In the genomic region with DNA sequence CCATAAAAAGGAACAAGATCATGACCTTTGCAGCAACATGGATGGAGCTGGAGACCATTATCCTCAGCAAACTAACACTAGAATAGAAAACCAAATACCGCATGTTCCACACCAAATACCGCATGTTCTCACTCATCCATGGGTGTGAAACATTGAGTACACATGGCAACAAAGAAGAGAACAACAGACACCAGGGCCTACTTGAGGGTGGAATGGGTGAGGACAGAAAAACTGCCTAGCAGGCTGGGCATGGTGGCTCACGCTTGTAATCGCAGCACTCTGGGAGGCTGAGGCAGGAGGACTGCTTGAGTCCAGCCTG, we compare ENCODE assay signal across 7 cellular contexts. TPM values are rescaled to one million over a fixed set of nuclear protein-coding genes. Genes with fewer than 3 reads are reported as not detected.
DNase-seq lines count a peak whose midpoint lies in the region; ATAC-seq and TF ChIP-seq lines count a peak whose summit lies in the region.
"Had no signal": no experiment of that assay in that cellular context is flagged by ENCODE, and none has a peak within 500 bp of the region (broad histone marks: within the 10 kb centered on the region; RNA-seq: fewer than 3 reads in every experiment).

No MANE protein-coding gene starts in this region.

- no peak for TF ChIP-seq RAD21 in IMR-90 (IDR thresholded peaks at IDR 0.05; ENCODE audit: low read length)

- dilution Hi-C loops in IMR-90 (cut with HindIII; ENCODE audit: low sequenced_read_pairs, unreplicated experiment) = no loop called here

- H3K79me1 ChIP-seq in IMR-90 (ENCODE audit: low read depth in 1 of 2, low read length in 2 of 2) = peaks cover 15 to 85% of the 10 kb centered on the region in 2 experiments; a peak in 3 of 4 replicates

- H3K27ac ChIP-seq in IMR-90 (ENCODE audit: insufficient read depth, low read length) (peak overlapping the region; percentile 8; the same call in 1 of the 2 replicates), ascending aorta (peak overlapping the region; percentile 97 to 98), smooth muscle cell (ENCODE audit: low read depth) (peak overlapping the region; percentile 89)

- H3K18ac ChIP-seq in IMR-90 (ENCODE audit: low read depth, low read length) = peak overlapping the region; percentile 6; the same call in 1 of the 2 replicates

- peak overlapping the region; percentile 84; the same call in 1 of the 2 replicates for H2BK20ac ChIP-seq in IMR-90 (ENCODE audit: low read depth, low read length)

- no peak overlapping the region for H4K5ac ChIP-seq in IMR-90 (ENCODE audit: low read depth, low read length)

- no peaks in the 10 kb centered on the region for H3K9me3 ChIP-seq in IMR-90 (ENCODE audit: control insufficient read depth, insufficient read depth, low read length)
- H3K9me3 ChIP-seq in ascending aorta = no peaks in the 10 kb centered on the region
- H3K9me3 ChIP-seq in smooth muscle cell (replicated peaks; ENCODE audit: low read depth) = no peaks in the 10 kb centered on the region

- TF ChIP-seq CTCF in IMR-90 (conservative IDR thresholded peaks at IDR 0.05; ENCODE audit: low read depth, low read length) (no peak), ascending aorta (IDR thresholded peaks at IDR 0.05) (no peak), smooth muscle cell (IDR thresholded peaks at IDR 0.05; ENCODE audit: borderline replicate concordance, insufficient read depth, poor library complexity, severe bottlenecking) (no peak)

- H2AFZ ChIP-seq in IMR-90 (replicated peaks; ENCODE audit: low read length, poor library complexity) (no peak overlapping the region), smooth muscle cell (ENCODE audit: low read depth) (no peak overlapping the region)

- peaks cover 46% of the 10 kb centered on the region for H3K9me1 ChIP-seq in IMR-90 (ENCODE audit: insufficient read depth, low read length)

- H3K4ac ChIP-seq in IMR-90 (ENCODE audit: low read depth, low read length) = peak overlapping the region; percentile 81

- no peak for ATAC-seq in IMR-90 (ENCODE audit: low read depth)
- no peak for ATAC-seq in GM21367 (IDR thresholded peaks at IDR 0.05; ENCODE audit: unreplicated experiment)

- peak overlapping the region; percentile 73; the same call in 1 of the 3 replicates for H2BK15ac ChIP-seq in IMR-90 (ENCODE audit: low read depth, low read length)

- TF ChIP-seq POLR2A in IMR-90 (IDR thresholded peaks at IDR 0.05; ENCODE audit: low read depth, low read length) = no peak

- peak overlapping the region; percentile 33 to 50; a peak in 2 of 4 replicates for H4K8ac ChIP-seq in IMR-90 (ENCODE audit: low read depth in 2 of 2, low read length in 2 of 2)

- POLR2A ChIA-PET in IMR-90 (lab: Charles Lee; ENCODE audit: unreplicated experiment) = no interaction called here

- H3K23ac ChIP-seq in IMR-90 (ENCODE audit: low read depth, low read length) = peak overlapping the region; percentile 73

- peaks cover 10% of the 10 kb centered on the region for H3K36me3 ChIP-seq in IMR-90 (ENCODE audit: control insufficient read depth, insufficient read depth, low read length)
- peaks cover 9 to 12% of the 10 kb centered on the region in 2 donors for H3K36me3 ChIP-seq in ascending aorta
- no peaks in the 10 kb centered on the region for H3K36me3 ChIP-seq in smooth muscle cell (ENCODE audit: low read depth)

- H3K27me3 ChIP-seq in IMR-90 (ENCODE audit: control insufficient read depth, insufficient read depth, low read length) (no peaks in the 10 kb centered on the region), ascending aorta (no peaks in the 10 kb centered on the region), smooth muscle cell (ENCODE audit: low read depth) (no peaks in the 10 kb centered on the region)

- H3K56ac ChIP-seq in IMR-90 (ENCODE audit: extremely low read depth, insufficient read depth, low read length) = no peak overlapping the region; the same call in 1 of the 2 replicates

- no peak overlapping the region for H3K4me3 ChIP-seq in IMR-90 (ENCODE audit: insufficient read depth, low read depth, low read length)
- H3K4me3 ChIP-seq in ascending aorta = no peak overlapping the region
- no peak overlapping the region for H3K4me3 ChIP-seq in smooth muscle cell

- in situ Hi-C loops in IMR-90 (cut with MboI; ENCODE audit: low sequenced_read_pairs) = no loop called here

- no CpG with 5 or more reads among the region's 4 CpGs for WGBS in IMR-90 (ENCODE audit: extremely low coverage in 2 of 2, insufficient read length in 1 of 2), 2 experiments
- 98% methylated on average over 4 of the region's 4 CpGs for WGBS in smooth muscle cell (ENCODE audit: low lambda C conversion rate)

- H4K91ac ChIP-seq in IMR-90 (ENCODE audit: insufficient read depth, low read depth, low read length) = 0 out of 2 replicates have a peak overlapping the region, but pooled peaks have one; percentile 23

- CTCF ChIA-PET in IMR-90 (lab: Yijun Ruan, JAX) = no interaction called here

- peaks cover 79% of the 10 kb centered on the region for H3K79me2 ChIP-seq in smooth muscle cell (ENCODE audit: low read depth)

- no peak overlapping the region for H2AK9ac ChIP-seq in IMR-90 (replicated peaks; ENCODE audit: low read depth, low read length, poor library complexity)

- H2BK120ac ChIP-seq in IMR-90 (ENCODE audit: low read depth, low read length) = peak overlapping the region; percentile 70

- H3K4me1 ChIP-seq in IMR-90 (ENCODE audit: control insufficient read depth, insufficient read depth, low read length) (peaks cover 60% of the 10 kb centered on the region), ascending aorta (peaks cover 61 to 89% of the 10 kb centered on the region in 2 donors), smooth muscle cell (ENCODE audit: low read depth) (peaks cover 52% of the 10 kb centered on the region)

- no peak overlapping the region; the same call in 1 of the 2 replicates for H3K4me2 ChIP-seq in IMR-90 (ENCODE audit: low read depth, low read length)
- H3K4me2 ChIP-seq in smooth muscle cell = no peak overlapping the region

- no TSS peak for BruUV-seq in IMR-90 (replicated peaks; lab: Mats Ljungman, UMichigan)

- peaks cover 80% of the 10 kb centered on the region for H4K20me1 ChIP-seq in IMR-90 (ENCODE audit: insufficient read depth, low read length)
- peaks cover 95% of the 10 kb centered on the region for H4K20me1 ChIP-seq in smooth muscle cell (ENCODE audit: low read depth)

- H3F3A ChIP-seq in smooth muscle cell (ENCODE audit: low read depth) = peaks cover 30% of the 10 kb centered on the region

- H2AK5ac ChIP-seq in IMR-90 (ENCODE audit: low read depth, low read length) = peak overlapping the region; percentile 94

- peak overlapping the region; percentile 82 for H3K14ac ChIP-seq in IMR-90 (replicated peaks; ENCODE audit: low read depth, low read length)

- H2BK5ac ChIP-seq in IMR-90 (ENCODE audit: low read depth, low read length, poor library complexity, severe bottlenecking) = peak overlapping the region; percentile 72

- DNase-seq in IMR-90 = no peak
- DNase-seq in ascending aorta (ENCODE audit: low spot score in 2 of 2) = no peak
- DNase-seq in smooth muscle cell (lab: John Stamatoyannopoulos, UW; ENCODE audit: unreplicated experiment) = no peak
- no peak for DNase-seq in NOMO-1 (lab: John Stamatoyannopoulos, UW; ENCODE audit: unreplicated experiment in 2 of 2)
- no peak for DNase-seq in NCI-H526 (lab: John Stamatoyannopoulos, UW)
- DNase-seq: NCI-H1694 had no signal

- intact Hi-C loops in IMR-90 (cut with micrococcal nuclease) = no loop called here
- intact Hi-C loops in ascending aorta (cut with DNase I) = no loop called here

- no peak overlapping the region for H3K9ac ChIP-seq in IMR-90 (ENCODE audit: low read depth, low read length)
- H3K9ac ChIP-seq in smooth muscle cell (ENCODE audit: low read depth) = no peak overlapping the region

RNA-seq across cellular contexts. Expression of gene EHD1, which starts 12.3 kb away (rescaled TPM):
- 107 and 125 TPM in 2 replicates for total RNA-seq in IMR-90 (2012; rRNA removed)
- 209 and 216 TPM in 2 replicates for polyA plus RNA-seq in IMR-90 (2012; rRNA removed)
- 259 and 358 TPM in 2 replicates for polyA plus RNA-seq in IMR-90 (2012; cell fraction: cytosol; rRNA removed)
- 267 and 410 TPM in 2 replicates for polyA plus RNA-seq in IMR-90 (2012; cell fraction: nucleus; rRNA removed; ENCODE audit: low replicate concordance)
- total RNA-seq in ascending aorta = 216 TPM
- 30.9 and 59.8 TPM in 2 replicates for total RNA-seq in smooth muscle cell
- polyA plus RNA-seq in smooth muscle cell = 42.8 and 46.7 TPM in 2 replicates

RNA-seq across cellular contexts. Expression of gene CDC42BPG, which starts 21.7 kb away (rescaled TPM):
- total RNA-seq in IMR-90 (2012; rRNA removed) (under 0.01 TPM in 2 replicates), ascending aorta (not detected), smooth muscle cell (3.0 and 4.7 TPM in 2 replicates)
- polyA plus RNA-seq in IMR-90 (2012; rRNA removed) (0.10 and 0.12 TPM in 2 replicates), smooth muscle cell (1.7 and 5.9 TPM in 2 replicates)
- polyA plus RNA-seq in IMR-90 (2012; cell fraction: cytosol; rRNA removed) = 0.04 and 0.12 TPM in 2 replicates
- 0.50 and 0.59 TPM in 2 replicates for polyA plus RNA-seq in IMR-90 (2012; cell fraction: nucleus; rRNA removed; ENCODE audit: low replicate concordance)

RNA-seq across cellular contexts. Expression of gene ATG2A, which starts 50.9 kb away (rescaled TPM):
- total RNA-seq in IMR-90 (2012; rRNA removed) (3.2 and 3.6 TPM in 2 replicates), ascending aorta (39.5 TPM), smooth muscle cell (4.8 and 4.9 TPM in 2 replicates)
- polyA plus RNA-seq in IMR-90 (2012; rRNA removed) (10.5 and 12.7 TPM in 2 replicates), smooth muscle cell (6.2 and 8.6 TPM in 2 replicates)
- polyA plus RNA-seq in IMR-90 (2012; cell fraction: cytosol; rRNA removed) = 6.8 and 14.5 TPM in 2 replicates
- 27.8 and 85.6 TPM in 2 replicates for polyA plus RNA-seq in IMR-90 (2012; cell fraction: nucleus; rRNA removed; ENCODE audit: low replicate concordance)

RNA-seq across cellular contexts. Expression of gene MEN1, which starts 55.8 kb away (rescaled TPM):
- total RNA-seq in IMR-90 (2012; rRNA removed) = 8.8 and 9.4 TPM in 2 replicates
- polyA plus RNA-seq in IMR-90 (2012; rRNA removed) = 35.7 and 44.7 TPM in 2 replicates
- polyA plus RNA-seq in IMR-90 (2012; cell fraction: cytosol; rRNA removed) = 18.9 and 33.6 TPM in 2 replicates
- 65.7 and 129 TPM in 2 replicates for polyA plus RNA-seq in IMR-90 (2012; cell fraction: nucleus; rRNA removed; ENCODE audit: low replicate concordance)
- total RNA-seq in ascending aorta = 36.6 TPM
- 10.5 and 11.6 TPM in 2 replicates for total RNA-seq in smooth muscle cell
- polyA plus RNA-seq in smooth muscle cell = 35.4 and 37.3 TPM in 2 replicates

RNA-seq across cellular contexts. Expression of gene PPP2R5B, which starts 58.4 kb away (rescaled TPM):
- total RNA-seq in IMR-90 (2012; rRNA removed) (6.4 and 6.5 TPM in 2 replicates), ascending aorta (115 TPM), smooth muscle cell (14.9 and 20.7 TPM in 2 replicates)
- polyA plus RNA-seq in IMR-90 (2012; rRNA removed) (23.5 and 23.6 TPM in 2 replicates), smooth muscle cell (32.7 and 36.6 TPM in 2 replicates)
- 16.0 and 21.4 TPM in 2 replicates for polyA plus RNA-seq in IMR-90 (2012; cell fraction: cytosol; rRNA removed)
- 43.3 and 68.3 TPM in 2 replicates for polyA plus RNA-seq in IMR-90 (2012; cell fraction: nucleus; rRNA removed; ENCODE audit: low replicate concordance)

Comparison
In these comparisons a context has a peak if more than half of its experiments do, and no peak if none do; other contexts are left out.
1. H3K27ac ChIP-seq: peak in every context shown above with its lines; median percentile 98 in ascending aorta; 89 in smooth muscle cell; 8 in IMR-90.